7 cellular contexts compared by ENCODE assay signal in the genomic region with DNA sequence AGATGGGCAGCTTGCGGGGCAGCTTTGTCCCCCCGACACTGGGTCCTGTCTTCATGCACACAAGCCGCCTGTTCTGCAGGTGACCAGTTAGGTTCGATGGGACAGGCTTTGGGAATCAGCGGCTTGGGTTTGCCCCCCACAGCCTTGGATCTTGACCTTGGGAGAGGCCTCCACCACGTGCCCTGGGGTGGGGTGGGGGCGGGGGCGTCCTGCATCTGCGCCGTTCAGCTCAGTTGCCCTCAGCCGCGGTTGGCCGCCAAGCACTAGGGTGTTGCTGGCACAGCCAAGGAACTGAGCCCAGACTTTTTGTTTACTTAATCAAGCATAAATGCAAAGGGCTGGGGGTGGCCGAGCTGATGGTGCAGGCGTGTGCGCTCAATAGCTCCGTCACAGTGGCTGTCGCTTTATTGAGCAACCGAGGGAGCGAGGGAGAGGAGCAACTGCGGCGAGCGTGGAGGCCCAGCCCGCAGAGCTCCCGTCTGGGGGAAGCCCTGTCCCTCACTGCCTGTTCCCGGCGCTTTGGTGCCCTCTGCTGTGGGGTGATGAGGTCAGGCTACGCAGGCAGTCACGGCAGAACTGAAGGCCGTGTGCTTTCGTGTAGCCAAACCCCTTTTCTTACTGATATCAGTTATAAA. TPM values are rescaled to one million over a fixed set of nuclear protein-coding genes. Genes with fewer than 3 reads are reported as not detected.
DNase-seq lines count a peak whose midpoint lies in the region; ATAC-seq and TF ChIP-seq lines count a peak whose summit lies in the region.

No MANE protein-coding gene starts in this region.

- 14% methylated on average over 31 of the region's 31 CpGs for WGBS in right cardiac atrium

- no peaks in the 10 kb centered on the region for H3K27me3 ChIP-seq in right cardiac atrium (ENCODE audit: control insufficient read depth, insufficient read depth)

- H3K27ac ChIP-seq in right cardiac atrium (ENCODE audit: low read length): no peak overlapping the region

- TF ChIP-seq CTCF in GM12874 (IDR thresholded peaks at IDR 0.05; ENCODE audit: insufficient read depth, low read depth, low read length): peak; percentile 56

- intact Hi-C loops in right cardiac atrium (cut with DNase I): loop anchor here in 2 of 4 donors (5.0 to 10.0 kb wide), 3 partner anchors 49 to 241 kb away; a partner anchor contains a TSS

- H3K36me3 Mint-ChIP-seq in T-helper 2 cell treated with Interferon-gamma antibody and Interleukin-4, amounts not matched to agents 5 μg/mL and 100 μg/mL, for 36 hours (ENCODE audit: low read depth): no peaks in the 10 kb centered on the region

- peaks cover 11% of the 10 kb centered on the region for H3K27me3 Mint-ChIP-seq in T-helper 2 cell treated with Interferon-gamma antibody and Interleukin-4, amounts not matched to agents 5 μg/mL and 100 μg/mL, for 36 hours (ENCODE audit: low read depth)

- DNase-seq in NCI-H1694 treated with DMSO at 0.1 percent for 48 hours (lab: John Stamatoyannopoulos, UW) (peak; percentile 62), amniotic epithelial cell (ENCODE audit: low read depth) (peak; percentile 72), right cardiac atrium (peak; percentile 87 to 94 (median 94)), skeletal muscle cell (ENCODE audit: low read depth) (peak; percentile 24)
- DNase-seq in T-helper 2 cell treated with Interferon-gamma antibody and Interleukin-4, amounts not matched to agents 5 μg/mL and 100 μg/mL, for 36 hours (ENCODE audit: low spot score): peak; percentile 68

- H3K9me3 ChIP-seq in right cardiac atrium (ENCODE audit: control insufficient read depth, low read length): no peaks in the 10 kb centered on the region

- no peak overlapping the region for H3K27ac Mint-ChIP-seq in T-helper 2 cell treated with Interferon-gamma antibody and Interleukin-4, amounts not matched to agents 5 μg/mL and 100 μg/mL, for 36 hours

- no peaks in the 10 kb centered on the region for H3K9me3 Mint-ChIP-seq in T-helper 2 cell treated with Interferon-gamma antibody and Interleukin-4, amounts not matched to agents 5 μg/mL and 100 μg/mL, for 36 hours

- H3K4me3 Mint-ChIP-seq in T-helper 2 cell treated with Interferon-gamma antibody and Interleukin-4, amounts not matched to agents 5 μg/mL and 100 μg/mL, for 36 hours: peak overlapping the region; percentile 26

- H3K4me3 ChIP-seq in right cardiac atrium (ENCODE audit: low read length) (no peak overlapping the region), skeletal muscle cell (ENCODE audit: low read depth, low read length) (peak overlapping the region; percentile 9)

- ATAC-seq in right cardiac atrium: peak; percentile 92 to 95
- ATAC-seq in GM19452 (IDR thresholded peaks at IDR 0.05; ENCODE audit: unreplicated experiment): no peak

- H3K4me1 Mint-ChIP-seq in T-helper 2 cell treated with Interferon-gamma antibody and Interleukin-4, amounts not matched to agents 5 μg/mL and 100 μg/mL, for 36 hours (ENCODE audit: low read depth): peaks cover 6% of the 10 kb centered on the region

- no peaks in the 10 kb centered on the region for H3K4me1 ChIP-seq in right cardiac atrium (ENCODE audit: control insufficient read depth, insufficient read depth, low read length)

RNA-seq across cellular contexts. Expression of a gene that starts 33.9 kb away (rescaled TPM):
- total RNA-seq in right cardiac atrium: under 1 TPM; 0.09 to 0.32 (median 0.21) TPM
- polyA plus RNA-seq in right cardiac atrium: 0.11 TPM

Comparison
In these comparisons a context has a peak if more than half of its experiments do, and no peak if none do; other contexts are left out.
1. DNase-seq: peak in every context shown above with its lines; median percentile 94 in right cardiac atrium; 72 in amniotic epithelial cell; 68 in T-helper 2 cell treated with Interferon-gamma antibody and Interleukin-4, amounts not matched to agents 5 μg/mL and 100 μg/mL, for 36 hours; 62 in NCI-H1694 treated with DMSO at 0.1 percent for 48 hours; 24 in skeletal muscle cell.